17 cellular contexts compared by ENCODE assay signal in the genomic region with DNA sequence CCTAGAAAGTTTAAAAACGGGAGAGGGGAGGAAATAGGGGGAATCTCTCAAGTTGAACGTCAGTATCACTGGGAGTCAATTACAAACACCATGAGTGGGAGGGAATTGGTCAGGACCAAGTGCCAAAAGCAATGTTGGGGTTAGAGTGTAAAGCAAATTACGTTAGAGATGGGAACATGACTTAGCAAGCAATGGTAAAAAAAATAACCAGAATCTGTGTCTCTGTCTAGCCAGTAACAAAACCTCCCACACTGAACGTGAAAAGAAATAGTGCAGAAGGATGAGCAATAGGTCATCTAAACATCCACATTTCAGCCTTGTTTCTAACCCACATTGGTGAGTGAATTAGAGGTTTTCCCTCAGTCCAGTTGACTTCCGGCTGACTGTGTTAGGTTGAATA.
DNase-seq lines count a peak whose midpoint lies in the region; ATAC-seq and TF ChIP-seq lines count a peak whose summit lies in the region.
"Had no signal": no experiment of that assay in that cellular context is flagged by ENCODE, and none has a peak within 500 bp of the region (broad histone marks: within the 10 kb centered on the region; RNA-seq: fewer than 3 reads in every experiment).

No MANE protein-coding gene starts in this region.

- H3K36me3 ChIP-seq in Karpas-422 (ENCODE audit: insufficient read depth, low read length): no peaks in the 10 kb centered on the region
- H3K36me3 ChIP-seq: BLaER1 treated with 17β-estradiol and CSF1 and Interleukin-3, amounts not matched to agents 10 nM and 100 nM had no signal

- no peaks in the 10 kb centered on the region for H3K4me1 ChIP-seq in Karpas-422 (ENCODE audit: low read length)

- no peak overlapping the region for H3K9ac ChIP-seq in Karpas-422 (ENCODE audit: low read length)
- H3K9ac ChIP-seq: BLaER1 treated with 17β-estradiol and CSF1 and Interleukin-3, amounts not matched to agents 10 nM and 100 nM had no signal

- H3K27ac ChIP-seq in Karpas-422 (ENCODE audit: low read length): no peak overlapping the region
- H3K27ac ChIP-seq: BLaER1 treated with 17β-estradiol and CSF1 and Interleukin-3, amounts not matched to agents 10 nM and 100 nM had no signal

- no peaks in the 10 kb centered on the region for H4K20me1 ChIP-seq in Karpas-422 (ENCODE audit: insufficient read depth, low read depth, low read length)
- H4K20me1 ChIP-seq: BLaER1 treated with 17β-estradiol and CSF1 and Interleukin-3, amounts not matched to agents 10 nM and 100 nM had no signal

- ATAC-seq in HG02588 (IDR thresholded peaks at IDR 0.05; ENCODE audit: unreplicated experiment): no peak
- ATAC-seq: Right ventricle myocardium inferior had no signal

- H3K27me3 ChIP-seq in Karpas-422 (ENCODE audit: low read length): no peaks in the 10 kb centered on the region
- H3K27me3 ChIP-seq: BLaER1 treated with 17β-estradiol and CSF1 and Interleukin-3, amounts not matched to agents 10 nM and 100 nM had no signal

- no peak for TF ChIP-seq CTCF in cardiac fibroblast (IDR thresholded peaks at IDR 0.05; ENCODE audit: low read depth, low read length)

- DNase-seq in Karpas-422 (no peak), cardiac fibroblast (ENCODE audit: low read depth in 2 of 2) (peak; percentile 48 to 61), left kidney (ENCODE audit: low read depth, low spot score) (peak; percentile 11), skeletal muscle cell (ENCODE audit: low read depth) (peak; percentile 42), iPS-NIHi11 (ENCODE audit: low spot score) (no peak), mesenteric fat pad (ENCODE audit: low spot score) (no peak)
- DNase-seq in NK-92 treated with Interleukin-12 subunit alpha and Interleukin-12 subunit beta, amount 100 ng/mL, for 24 hours (lab: John Stamatoyannopoulos, UW): no peak
- DNase-seq: DMS79, KBM-7, NCI-H1105 treated with DMSO at 0.1 percent for 48 hours, NCI-H1694, NCI-H2081 treated with DMSO at 0.1 percent for 48 hours, NCI-H446 treated with DMSO at 0.1 percent for 48 hours, NCI-H69 had no signal

- H3K9me2 ChIP-seq in Karpas-422 (replicated peaks; ENCODE audit: insufficient read depth, low read length): no peaks in the 10 kb centered on the region

- H2AFZ ChIP-seq in Karpas-422 (ENCODE audit: low read length): 0 out of 2 replicates have a peak overlapping the region, but pooled peaks have one; percentile 4

- H3K4me3 ChIP-seq in Karpas-422 (ENCODE audit: low read length): no peak overlapping the region
- no peak overlapping the region for H3K4me3 ChIP-seq in cardiac fibroblast (replicated peaks in 1 of 2; ENCODE audit: low read depth in 2 of 2, low read length in 2 of 2)
- no peak overlapping the region for H3K4me3 ChIP-seq in skeletal muscle cell (ENCODE audit: low read depth, low read length)
- H3K4me3 ChIP-seq: BLaER1 treated with 17β-estradiol and CSF1 and Interleukin-3, amounts not matched to agents 10 nM and 100 nM had no signal

- no peaks in the 10 kb centered on the region for H3K9me3 ChIP-seq in Karpas-422 (ENCODE audit: low read length)
- H3K9me3 ChIP-seq: BLaER1 treated with 17β-estradiol and CSF1 and Interleukin-3, amounts not matched to agents 10 nM and 100 nM had no signal

- no peaks in the 10 kb centered on the region for H3K79me2 ChIP-seq in Karpas-422 (ENCODE audit: low read length)

- H3K4me2 ChIP-seq in Karpas-422 (ENCODE audit: low read depth, low read length, poor library complexity, severe bottlenecking): no peak overlapping the region
- H3K4me2 ChIP-seq: BLaER1 treated with 17β-estradiol and CSF1 and Interleukin-3, amounts not matched to agents 10 nM and 100 nM had no signal

Comparison
In these comparisons a context has a peak if more than half of its experiments do, and no peak if none do; other contexts are left out.
1. DNase-seq: peak in cardiac fibroblast (2 of 2), left kidney (single experiment) and skeletal muscle cell (single experiment); none in Karpas-422 (single experiment), NK-92 treated with Interleukin-12 subunit alpha and Interleukin-12 subunit beta, amount 100 ng/mL, for 24 hours (single experiment), iPS-NIHi11 (single experiment) and mesenteric fat pad (single experiment).